In genomic region chr12:48956279-48957140, GRCh38 we compare ENCODE assay signal across 8 cellular contexts. TPM values are rescaled to one million over a fixed set of nuclear protein-coding genes. Genes with fewer than 3 reads are reported as not detected.
DNase-seq lines count a peak whose midpoint lies in the region; ATAC-seq, FAIRE-seq and TF ChIP-seq lines count a peak whose summit lies in the region.

No MANE protein-coding gene starts in this region.

- dilution Hi-C loops in endothelial cell of umbilical vein (cut with MboI; ENCODE audit: extremely low pct_ligation_motif_present, low sequenced_read_pairs): no loop called here

- H3K4me3 ChIP-seq in DND-41 (ENCODE audit: low read depth in 1 of 2, low read length in 2 of 2): peak overlapping the region; percentile 69 to 87
- H3K4me3 ChIP-seq in endothelial cell of umbilical vein (replicated peaks in 1 of 3; ENCODE audit: insufficient read depth in 1 of 3, low read depth in 1 of 3, low read length in 3 of 3): peak overlapping the region; percentile 71 to 99 (median 90)

- H3K9ac ChIP-seq in DND-41 (ENCODE audit: low read depth, low read length) (peak overlapping the region; percentile 77), endothelial cell of umbilical vein (replicated peaks; ENCODE audit: extremely low read depth, insufficient read depth, low read length) (peak overlapping the region; percentile 87)

- H3K4me2 ChIP-seq in DND-41 (ENCODE audit: insufficient read depth, low read length) (peak overlapping the region; percentile 93), endothelial cell of umbilical vein (ENCODE audit: insufficient read depth, low read length) (peak overlapping the region; percentile 71)

- peak; percentile 50 for TF ChIP-seq CTCF in DND-41 (IDR thresholded peaks at IDR 0.05; ENCODE audit: borderline replicate concordance, extremely low read depth, low read length, poor library complexity, severe bottlenecking)
- peak in 1 of 2 donors; percentile 14 for TF ChIP-seq CTCF in endothelial cell of umbilical vein (IDR thresholded peaks at IDR 0.05; ENCODE audit: extremely low read depth in 1 of 2, insufficient read depth in 1 of 2, low read depth in 1 of 2, low read length in 2 of 2)

- H3K9me1 ChIP-seq in endothelial cell of umbilical vein (replicated peaks; ENCODE audit: control insufficient read depth, extremely low read depth, insufficient read depth, low read length): no peaks in the 10 kb centered on the region

- no peaks in the 10 kb centered on the region for H3K9me3 ChIP-seq in DND-41 (ENCODE audit: insufficient read depth, low read length, severe bottlenecking)
- H3K9me3 ChIP-seq in endothelial cell of umbilical vein (replicated peaks; ENCODE audit: control insufficient read depth, insufficient read depth, low read length): no peaks in the 10 kb centered on the region

- peak; percentile 50 for ATAC-seq in DND-41 (ENCODE audit: insufficient read depth, low read depth)
- no peak for ATAC-seq in HG03097 (IDR thresholded peaks at IDR 0.05; ENCODE audit: low FRiP score, unreplicated experiment)

- POLR2A ChIA-PET in endothelial cell of umbilical vein (lab: Charles Lee): interaction anchor here (0.6 to 1.2 kb wide), 4 partner anchors 10 to 534 kb away, joined by 3 to 4 read pairs (median 3); partner anchors contain the start of gene RND1

- H3K4me1 ChIP-seq in DND-41 (ENCODE audit: insufficient read depth, low read length) (peaks cover 33% of the 10 kb centered on the region), endothelial cell of umbilical vein (ENCODE audit: control insufficient read depth, extremely low read depth, insufficient read depth, low read length) (peaks cover 22% of the 10 kb centered on the region)

- H4K20me1 ChIP-seq in DND-41 (ENCODE audit: insufficient read depth, low read length): peaks cover 46% of the 10 kb centered on the region; the same call in 1 of the 2 replicates
- H4K20me1 ChIP-seq in endothelial cell of umbilical vein (replicated peaks; ENCODE audit: control insufficient read depth, extremely low read depth, insufficient read depth, low read length): peaks cover 11% of the 10 kb centered on the region

- H3K27me3 ChIP-seq in DND-41 (ENCODE audit: insufficient read depth, low read length, poor library complexity): no peaks in the 10 kb centered on the region
- H3K27me3 ChIP-seq in endothelial cell of umbilical vein (ENCODE audit: control insufficient read depth in 2 of 2, insufficient read depth in 2 of 2, low read length in 2 of 2): no peaks in the 10 kb centered on the region

- FAIRE-seq in H54 (lab: Jason Lieb, UNC): peak; percentile 94
- peak; percentile 99 for FAIRE-seq in endothelial cell of umbilical vein (lab: Jason Lieb, UNC)

- CTCF ChIA-PET in endothelial cell of umbilical vein (lab: Charles Lee): interaction anchor here (0.8 to 2.2 kb wide), 8 partner anchors 10 to 104 kb away, joined by 4 to 12 read pairs (median 6); partner anchors contain the start of gene WNT1

- TF ChIP-seq POLR2A in H54 (IDR thresholded peaks at IDR 0.05; ENCODE audit: low read depth, low read length) (no peak), endothelial cell of umbilical vein (IDR thresholded peaks at IDR 0.05; ENCODE audit: low read depth, low read length) (no peak)

- H3K36me3 ChIP-seq in DND-41 (ENCODE audit: insufficient read depth, low read length) (peaks cover 31% of the 10 kb centered on the region), endothelial cell of umbilical vein (ENCODE audit: control insufficient read depth in 2 of 2, extremely low read depth in 1 of 2, insufficient read depth in 2 of 2, low read length in 2 of 2) (peaks cover 4 to 6% of the 10 kb centered on the region in 2 experiments)

- intact Hi-C loops in endothelial cell of umbilical vein (cut with micrococcal nuclease): loop anchor here (1.0 to 2.0 kb wide), 3 partner anchors 17 to 62 kb away; partner anchors contain the start of genes FKBP11 and PRKAG1

- H3K27ac ChIP-seq in DND-41 (ENCODE audit: low read length) (peak overlapping the region; percentile 77), endothelial cell of umbilical vein (ENCODE audit: insufficient read depth, low read depth, low read length) (peak overlapping the region; percentile 76), substantia nigra (ENCODE audit: low read depth, low read length, poor library complexity, severe bottlenecking) (peak overlapping the region; percentile 79)

- H3K79me2 ChIP-seq in DND-41 (ENCODE audit: insufficient read depth, low read length): peaks cover 57% of the 10 kb centered on the region
- peaks cover 55% of the 10 kb centered on the region for H3K79me2 ChIP-seq in endothelial cell of umbilical vein (ENCODE audit: control insufficient read depth, insufficient read depth, low read length)

- H2AFZ ChIP-seq in DND-41 (ENCODE audit: low read depth, low read length) (peak overlapping the region; percentile 79), endothelial cell of umbilical vein (ENCODE audit: low read depth, low read length) (peak overlapping the region; percentile 87)

- peak; percentile 76 for DNase-seq in DND-41
- DNase-seq in H54 (ENCODE audit: insufficient read length, low spot score): peak; percentile 86
- DNase-seq in NCI-H187 treated with DMSO at 0.1 percent for 48 hours (lab: John Stamatoyannopoulos, UW): peak; percentile 87
- DNase-seq in UCSD-AML1 (lab: John Stamatoyannopoulos, UW; ENCODE audit: unreplicated experiment): peak; percentile 89
- peak; percentile 96 for DNase-seq in endothelial cell of umbilical vein (ENCODE audit: low read depth, low spot score)
- peak; percentile 89 for DNase-seq in medulla oblongata (ENCODE audit: extremely low spot score)
- peak in 41 of 49 donors; percentile 10 to 82 (median 50) for DNase-seq in substantia nigra (lab: John Stamatoyannopoulos, UW)

- BruUV-seq in endothelial cell of umbilical vein (replicated peaks; lab: Mats Ljungman, UMichigan): TSS peak; percentile 63

TF ChIP-seq in endothelial cell of umbilical vein, 7 proteins besides CTCF, POLR2A, EP300 and RAD21 (continues in another document):
- TF ChIP-seq GATA2 (IDR thresholded peaks at IDR 0.05; ENCODE audit: insufficient read depth, insufficient read length, low read depth, low read length) (no peak), EZH2 (IDR thresholded peaks at IDR 0.05; ENCODE audit: borderline replicate concordance, low read depth, low read length, severe bottlenecking) (no peak), MAX (IDR thresholded peaks at IDR 0.05; ENCODE audit: insufficient read depth, insufficient read length) (no peak), MYC (IDR thresholded peaks at IDR 0.05; ENCODE audit: low read depth, low read length) (no peak), FOS (IDR thresholded peaks at IDR 0.05; ENCODE audit: borderline replicate concordance, insufficient read depth, low read length) (no peak)

RNA-seq across cellular contexts. Expression of gene ARF3, which starts 0.8 kb away (rescaled TPM):
- 172 and 187 TPM in 2 replicates for total RNA-seq in endothelial cell of umbilical vein
- 138 and 149 TPM in 2 replicates for polyA plus RNA-seq in endothelial cell of umbilical vein
- 212 and 244 TPM in 2 replicates for polyA plus RNA-seq in endothelial cell of umbilical vein (2011; cell fraction: cytosol; rRNA removed)
- 167 and 199 TPM in 2 replicates for polyA plus RNA-seq in endothelial cell of umbilical vein (2011; cell fraction: nucleus; rRNA removed)
- polyA plus RNA-seq in endothelial cell of umbilical vein (2012): 165 and 188 TPM in 2 replicates
- polyA minus RNA-seq in endothelial cell of umbilical vein: 179 and 190 TPM in 2 replicates
- 74.8 TPM for polyA minus RNA-seq in endothelial cell of umbilical vein (2011; cell fraction: cytosol; rRNA and poly(A)+ RNA removed)
- 45.0 and 53.9 TPM in 2 replicates for polyA minus RNA-seq in endothelial cell of umbilical vein (2011; cell fraction: nucleus; rRNA and poly(A)+ RNA removed)

RNA-seq across cellular contexts. Expression of gene WNT10B, which starts 15.0 kb away (rescaled TPM):
- not detected in 2 replicates for total RNA-seq in endothelial cell of umbilical vein
- polyA plus RNA-seq in endothelial cell of umbilical vein: 0.04 and 0.14 TPM in 2 replicates
- polyA plus RNA-seq in endothelial cell of umbilical vein (2011; cell fraction: cytosol; rRNA removed): 0.05 and 0.10 TPM in 2 replicates
- polyA plus RNA-seq in endothelial cell of umbilical vein (2011; cell fraction: nucleus; rRNA removed): 0.07 TPM in 1 of 2 replicates, not detected in the other
- 0.15 and 0.24 TPM in 2 replicates for polyA plus RNA-seq in endothelial cell of umbilical vein (2012)
- polyA minus RNA-seq in endothelial cell of umbilical vein: 0.70 TPM in 1 of 2 replicates, not detected in the other
- 2.5 TPM for polyA minus RNA-seq in endothelial cell of umbilical vein (2011; cell fraction: cytosol; rRNA and poly(A)+ RNA removed)
- not detected in 2 replicates for polyA minus RNA-seq in endothelial cell of umbilical vein (2011; cell fraction: nucleus; rRNA and poly(A)+ RNA removed)

RNA-seq across cellular contexts. Expression of gene WNT1, which starts 21.6 kb away (rescaled TPM):
- total RNA-seq in endothelial cell of umbilical vein: not detected in 2 replicates
- polyA plus RNA-seq in endothelial cell of umbilical vein: not detected in 2 replicates
- not detected in 2 replicates for polyA plus RNA-seq in endothelial cell of umbilical vein (2011; cell fraction: cytosol; rRNA removed)
- not detected in 2 replicates for polyA plus RNA-seq in endothelial cell of umbilical vein (2011; cell fraction: nucleus; rRNA removed)
- not detected in 2 replicates for polyA plus RNA-seq in endothelial cell of umbilical vein (2012)
- not detected in 2 replicates for polyA minus RNA-seq in endothelial cell of umbilical vein
- polyA minus RNA-seq in endothelial cell of umbilical vein (2011; cell fraction: cytosol; rRNA and poly(A)+ RNA removed): not detected
- polyA minus RNA-seq in endothelial cell of umbilical vein (2011; cell fraction: nucleus; rRNA and poly(A)+ RNA removed): not detected in 2 replicates

RNA-seq across cellular contexts. Expression of gene FKBP11, which starts 31.2 kb away (rescaled TPM):
- 78.9 and 81.2 TPM in 2 replicates for total RNA-seq in endothelial cell of umbilical vein
- polyA plus RNA-seq in endothelial cell of umbilical vein: 74.2 and 81.7 TPM in 2 replicates
- polyA plus RNA-seq in endothelial cell of umbilical vein (2011; cell fraction: cytosol; rRNA removed): 64.0 and 69.3 TPM in 2 replicates
- 111 and 117 TPM in 2 replicates for polyA plus RNA-seq in endothelial cell of umbilical vein (2011; cell fraction: nucleus; rRNA removed)
- 97.3 and 112 TPM in 2 replicates for polyA plus RNA-seq in endothelial cell of umbilical vein (2012)
- polyA minus RNA-seq in endothelial cell of umbilical vein: 67.9 and 75.2 TPM in 2 replicates
- 48.5 TPM for polyA minus RNA-seq in endothelial cell of umbilical vein (2011; cell fraction: cytosol; rRNA and poly(A)+ RNA removed)
- polyA minus RNA-seq in endothelial cell of umbilical vein (2011; cell fraction: nucleus; rRNA and poly(A)+ RNA removed): 32.5 and 33.9 TPM in 2 replicates

RNA-seq across cellular contexts. Expression of gene DDN, which starts 42.7 kb away (rescaled TPM):
- total RNA-seq in endothelial cell of umbilical vein: 0.22 and 0.42 TPM in 2 replicates
- polyA plus RNA-seq in endothelial cell of umbilical vein: 0.06 and 0.07 TPM in 2 replicates
- polyA plus RNA-seq in endothelial cell of umbilical vein (2011; cell fraction: cytosol; rRNA removed): 0.06 and 0.08 TPM in 2 replicates
- polyA plus RNA-seq in endothelial cell of umbilical vein (2011; cell fraction: nucleus; rRNA removed): 0.22 and 0.50 TPM in 2 replicates
- polyA plus RNA-seq in endothelial cell of umbilical vein (2012): 0.26 and 0.31 TPM in 2 replicates
- polyA minus RNA-seq in endothelial cell of umbilical vein: 0.06 and 0.12 TPM in 2 replicates
- polyA minus RNA-seq in endothelial cell of umbilical vein (2011; cell fraction: cytosol; rRNA and poly(A)+ RNA removed): 2.7 TPM
- polyA minus RNA-seq in endothelial cell of umbilical vein (2011; cell fraction: nucleus; rRNA and poly(A)+ RNA removed): 0.19 and 0.24 TPM in 2 replicates
